1 cellular context compared by ENCODE assay signal in the genomic region with DNA sequence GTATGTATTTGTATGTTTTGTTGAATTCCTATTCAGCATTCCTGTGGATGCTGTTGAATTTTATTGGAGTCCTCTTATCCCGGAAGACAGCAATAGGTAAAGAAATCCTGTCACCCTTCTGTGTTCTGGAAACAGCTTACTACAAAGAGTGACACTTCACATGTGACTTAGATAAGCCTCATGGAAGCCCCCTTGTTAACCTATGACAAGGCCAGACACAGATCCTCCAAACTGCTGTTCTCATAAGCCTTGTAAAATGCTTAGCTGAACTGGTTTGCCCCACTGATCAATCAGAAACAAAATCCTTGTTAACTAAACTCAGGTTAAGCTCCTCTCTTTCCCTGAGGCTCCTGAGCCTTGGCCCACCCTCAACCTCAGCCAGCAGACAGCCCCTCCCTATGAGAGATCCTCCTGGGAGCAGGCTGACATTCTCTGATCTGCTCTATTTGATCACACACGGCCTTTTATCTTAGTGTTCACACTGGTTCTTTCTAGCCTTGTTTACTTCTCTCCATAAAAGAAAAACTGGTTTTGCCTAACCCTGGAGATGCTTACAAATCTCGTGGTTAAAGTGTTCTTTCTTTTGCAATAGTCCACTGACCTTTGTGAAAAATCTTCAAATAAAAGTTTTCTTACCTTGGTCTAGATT.
TF ChIP-seq lines count a peak whose summit lies in the region.

No MANE protein-coding gene starts in this region.

TF ChIP-seq in HepG2, 621 proteins besides CTCF, POLR2A, EP300 and RAD21:
- TF ChIP-seq BCL6 (CRISPR knock-in tag; IDR thresholded peaks at IDR 0.05) (0 out of 2 replicates have a peak, but pooled peaks have one; percentile 22), KLF16 (CRISPR knock-in tag; IDR thresholded peaks at IDR 0.05) (no peak), SOX13 (IDR thresholded peaks at IDR 0.05) (no peak), SOX13 (CRISPR knock-in tag; conservative IDR thresholded peaks at IDR 0.05 in 1 of 2, IDR thresholded peaks at IDR 0.05 in 1 of 2) (peak in 1 of 2 experiments; percentile 31; a peak in 1 of 4 replicates), FOXA3 (CRISPR knock-in tag; IDR thresholded peaks at IDR 0.05) (peak; percentile 58), FOXA1 (IDR thresholded peaks at IDR 0.05) (no peak), FOXA1 (CRISPR knock-in tag; IDR thresholded peaks at IDR 0.05) (peak; percentile 14; the same call in 1 of the 2 replicates), KLF15 (CRISPR knock-in tag; IDR thresholded peaks at IDR 0.05; ENCODE audit: borderline replicate concordance) (no peak), HMG20A (CRISPR knock-in tag; IDR thresholded peaks at IDR 0.05; ENCODE audit: borderline replicate concordance) (peak; percentile 33; the same call in 1 of the 2 replicates), CREM (IDR thresholded peaks at IDR 0.05) (peak; percentile 23; the same call in 1 of the 2 replicates), CREM (CRISPR knock-in tag; IDR thresholded peaks at IDR 0.05) (no peak), FOXJ3 (CRISPR knock-in tag; IDR thresholded peaks at IDR 0.05; ENCODE audit: borderline replicate concordance) (peak; percentile 26; the same call in 1 of the 2 replicates), ZNF747 (CRISPR knock-in tag; IDR thresholded peaks at IDR 0.05; ENCODE audit: borderline replicate concordance) (no peak), SOX5 (CRISPR knock-in tag; IDR thresholded peaks at IDR 0.05; ENCODE audit: borderline replicate concordance) (peak; percentile 31; the same call in 1 of the 2 replicates), NR2F6 (IDR thresholded peaks at IDR 0.05) (no peak; the same call in 1 of the 2 replicates), NR2F6 (CRISPR knock-in tag; IDR thresholded peaks at IDR 0.05) (peak; percentile 22; the same call in 1 of the 2 replicates), HNF4A (CRISPR knock-in tag; IDR thresholded peaks at IDR 0.05) (peak; percentile 14; the same call in 1 of the 2 replicates), CEBPG (CRISPR knock-in tag; IDR thresholded peaks at IDR 0.05) (0 out of 2 replicates have a peak, but pooled peaks have one; percentile 14), ISL2 (CRISPR knock-in tag; IDR thresholded peaks at IDR 0.05) (0 out of 2 replicates have a peak, but pooled peaks have one; percentile 24), AKAP8 (CRISPR knock-in tag; IDR thresholded peaks at IDR 0.05) (no peak), TCF7 (IDR thresholded peaks at IDR 0.05; ENCODE audit: low read depth) (peak; percentile 50)
- TF ChIP-seq, protein P1, sequence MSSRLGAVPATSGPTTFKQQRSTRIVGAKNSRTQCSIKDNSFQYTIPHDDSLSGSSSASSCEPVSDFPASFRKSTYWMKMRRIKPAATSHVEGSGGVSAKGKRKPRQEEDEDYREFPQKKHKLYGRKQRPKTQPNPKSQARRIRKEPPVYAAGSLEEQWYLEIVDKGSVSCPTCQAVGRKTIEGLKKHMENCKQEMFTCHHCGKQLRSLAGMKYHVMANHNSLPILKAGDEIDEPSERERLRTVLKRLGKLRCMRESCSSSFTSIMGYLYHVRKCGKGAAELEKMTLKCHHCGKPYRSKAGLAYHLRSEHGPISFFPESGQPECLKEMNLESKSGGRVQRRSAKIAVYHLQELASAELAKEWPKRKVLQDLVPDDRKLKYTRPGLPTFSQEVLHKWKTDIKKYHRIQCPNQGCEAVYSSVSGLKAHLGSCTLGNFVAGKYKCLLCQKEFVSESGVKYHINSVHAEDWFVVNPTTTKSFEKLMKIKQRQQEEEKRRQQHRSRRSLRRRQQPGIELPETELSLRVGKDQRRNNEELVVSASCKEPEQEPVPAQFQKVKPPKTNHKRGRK (CRISPR knock-in tag; IDR thresholded peaks at IDR 0.05), result no peak
- TF ChIP-seq, protein P2, sequence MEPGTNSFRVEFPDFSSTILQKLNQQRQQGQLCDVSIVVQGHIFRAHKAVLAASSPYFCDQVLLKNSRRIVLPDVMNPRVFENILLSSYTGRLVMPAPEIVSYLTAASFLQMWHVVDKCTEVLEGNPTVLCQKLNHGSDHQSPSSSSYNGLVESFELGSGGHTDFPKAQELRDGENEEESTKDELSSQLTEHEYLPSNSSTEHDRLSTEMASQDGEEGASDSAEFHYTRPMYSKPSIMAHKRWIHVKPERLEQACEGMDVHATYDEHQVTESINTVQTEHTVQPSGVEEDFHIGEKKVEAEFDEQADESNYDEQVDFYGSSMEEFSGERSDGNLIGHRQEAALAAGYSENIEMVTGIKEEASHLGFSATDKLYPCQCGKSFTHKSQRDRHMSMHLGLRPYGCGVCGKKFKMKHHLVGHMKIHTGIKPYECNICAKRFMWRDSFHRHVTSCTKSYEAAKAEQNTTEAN (CRISPR knock-in tag; conservative IDR thresholded peaks at IDR 0.05), result 0 out of 2 replicates have a peak, but pooled peaks have one; percentile 25
- TF ChIP-seq, protein P3, sequence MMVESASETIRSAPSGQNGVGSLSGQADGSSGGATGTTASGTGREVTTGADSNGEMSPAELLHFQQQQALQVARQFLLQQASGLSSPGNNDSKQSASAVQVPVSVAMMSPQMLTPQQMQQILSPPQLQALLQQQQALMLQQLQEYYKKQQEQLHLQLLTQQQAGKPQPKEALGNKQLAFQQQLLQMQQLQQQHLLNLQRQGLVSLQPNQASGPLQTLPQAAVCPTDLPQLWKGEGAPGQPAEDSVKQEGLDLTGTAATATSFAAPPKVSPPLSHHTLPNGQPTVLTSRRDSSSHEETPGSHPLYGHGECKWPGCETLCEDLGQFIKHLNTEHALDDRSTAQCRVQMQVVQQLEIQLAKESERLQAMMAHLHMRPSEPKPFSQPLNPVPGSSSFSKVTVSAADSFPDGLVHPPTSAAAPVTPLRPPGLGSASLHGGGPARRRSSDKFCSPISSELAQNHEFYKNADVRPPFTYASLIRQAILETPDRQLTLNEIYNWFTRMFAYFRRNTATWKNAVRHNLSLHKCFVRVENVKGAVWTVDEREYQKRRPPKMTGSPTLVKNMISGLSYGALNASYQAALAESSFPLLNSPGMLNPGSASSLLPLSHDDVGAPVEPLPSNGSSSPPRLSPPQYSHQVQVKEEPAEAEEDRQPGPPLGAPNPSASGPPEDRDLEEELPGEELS (CRISPR knock-in tag; IDR thresholded peaks at IDR 0.05), result peak; percentile 43; the same call in 1 of the 2 replicates
